Comparison of ENCODE assay signal across 1 cellular context in genomic region chr1:32351077-32351858, GRCh38.
TF ChIP-seq lines count a peak whose summit lies in the region.

No MANE protein-coding gene starts in this region.

TF ChIP-seq in K562, 482 proteins besides CTCF, POLR2A, EP300 and RAD21 (continued from another document and continues in another):
- peak; percentile 57; the same call in 1 of the 2 replicates for TF ChIP-seq TSHZ1 (CRISPR knock-in tag; IDR thresholded peaks at IDR 0.05)
- TF ChIP-seq SP1 (CRISPR knock-in tag; IDR thresholded peaks at IDR 0.05): peak; percentile 100
- TF ChIP-seq KLF10 (CRISPR knock-in tag; IDR thresholded peaks at IDR 0.05): no peak
- TF ChIP-seq POLR2AphosphoS2 (IDR thresholded peaks at IDR 0.05; ENCODE audit: low read length): no peak
- TF ChIP-seq RUNX1 (IDR thresholded peaks at IDR 0.05; ENCODE audit: low read depth): no peak
- TF ChIP-seq IRF1 (CRISPR knock-in tag; IDR thresholded peaks at IDR 0.05; ENCODE audit: borderline replicate concordance): no peak
- TF ChIP-seq EGR1 (conservative IDR thresholded peaks at IDR 0.05): peak; percentile 87
- no peak for TF ChIP-seq E2F8 (IDR thresholded peaks at IDR 0.05; ENCODE audit: low read depth, partially characterized antibody)
- no peak for TF ChIP-seq HDAC6 (IDR thresholded peaks at IDR 0.05; ENCODE audit: low read depth, low read length)
- no peak for TF ChIP-seq PHB2 (IDR thresholded peaks at IDR 0.05; ENCODE audit: low read depth)
- no peak for TF ChIP-seq RNF219 (CRISPR knock-in tag; IDR thresholded peaks at IDR 0.05)
- TF ChIP-seq CTBP1 (IDR thresholded peaks at IDR 0.05; ENCODE audit: borderline replicate concordance): peak; percentile 81; the same call in 1 of the 2 replicates
- peak; percentile 71 to 78 for TF ChIP-seq MNT (conservative IDR thresholded peaks at IDR 0.05)
- no peak for TF ChIP-seq TBP (optimal IDR thresholded peaks at IDR 0.05; ENCODE audit: low read depth, low read length)
- peak; percentile 100 for TF ChIP-seq MGA (IDR thresholded peaks at IDR 0.05)
- TF ChIP-seq KLF16 (IDR thresholded peaks at IDR 0.05): peak; percentile 22; the same call in 1 of the 2 replicates
- peak; percentile 56; the same call in 1 of the 2 replicates for TF ChIP-seq GATAD2A (IDR thresholded peaks at IDR 0.05)
- no peak for TF ChIP-seq ZNF512 (tag; IDR thresholded peaks at IDR 0.05)
- no peak for TF ChIP-seq CCAR2 (IDR thresholded peaks at IDR 0.05; ENCODE audit: low read depth, low read length)
- peak; percentile 88 for TF ChIP-seq ZNF766 (CRISPR knock-in tag; conservative IDR thresholded peaks at IDR 0.05)
- TF ChIP-seq RFX7 (CRISPR knock-in tag; IDR thresholded peaks at IDR 0.05): 0 out of 2 replicates have a peak, but pooled peaks have one; percentile 51
- TF ChIP-seq MED1 (CRISPR knock-in tag; IDR thresholded peaks at IDR 0.05; ENCODE audit: borderline replicate concordance): no peak
- peak; percentile 88; the same call in 1 of the 2 replicates for TF ChIP-seq NR4A1 (CRISPR knock-in tag; IDR thresholded peaks at IDR 0.05)
- peak; percentile 16; the same call in 1 of the 2 replicates for TF ChIP-seq NR4A1 (tag; IDR thresholded peaks at IDR 0.05)
- no peak for TF ChIP-seq MCM7 (IDR thresholded peaks at IDR 0.05)
- TF ChIP-seq HIVEP1 (CRISPR knock-in tag; IDR thresholded peaks at IDR 0.05): peak; percentile 81; the same call in 1 of the 2 replicates
- no peak for TF ChIP-seq ZNF57 (CRISPR knock-in tag; IDR thresholded peaks at IDR 0.05)
- TF ChIP-seq ELF4 (CRISPR knock-in tag; IDR thresholded peaks at IDR 0.05): 0 out of 2 replicates have a peak, but pooled peaks have one; percentile 51
- TF ChIP-seq SMARCE1 (IDR thresholded peaks at IDR 0.05): peak; percentile 71; the same call in 1 of the 2 replicates
- no peak for TF ChIP-seq EZH2 (IDR thresholded peaks at IDR 0.05; ENCODE audit: borderline replicate concordance, low read depth, low read length)
- no peak for TF ChIP-seq KAT7 (CRISPR knock-in tag; IDR thresholded peaks at IDR 0.05; ENCODE audit: borderline replicate concordance)
- TF ChIP-seq NR2F6 (CRISPR knock-in tag; IDR thresholded peaks at IDR 0.05): no peak
- no peak for TF ChIP-seq PHB (CRISPR knock-in tag; IDR thresholded peaks at IDR 0.05)
- no peak for TF ChIP-seq HMG20A (CRISPR knock-in tag; conservative IDR thresholded peaks at IDR 0.05)
